ENCODE assay signal across 8 cellular contexts in the genomic region with DNA sequence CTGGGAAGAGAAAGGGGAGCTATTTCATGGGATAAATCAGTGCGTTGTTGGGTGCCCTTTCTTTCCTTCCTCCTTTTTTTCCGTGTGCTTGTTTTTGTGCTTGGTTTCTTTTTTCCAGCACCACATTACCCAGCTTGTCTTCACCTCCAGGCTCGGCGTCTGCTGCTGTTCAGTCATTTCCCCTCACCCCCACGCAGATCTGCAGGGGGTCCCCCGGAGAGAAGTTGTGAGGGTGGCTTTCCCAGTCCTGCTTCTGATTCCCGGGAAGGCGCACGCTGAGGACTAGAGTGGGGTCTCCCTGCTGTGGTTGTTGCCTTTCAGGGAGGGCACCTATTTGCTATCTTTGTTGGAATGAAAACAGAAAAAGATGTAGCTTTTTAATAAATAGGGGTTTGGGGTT. TPM values are rescaled to one million over a fixed set of nuclear protein-coding genes. Genes with fewer than 3 reads are reported as not detected.
A peak's percentile ranks its signal among the peaks of the same experiment; 100 is the strongest.
DNase-seq lines count a peak whose midpoint lies in the region; ATAC-seq, FAIRE-seq and TF ChIP-seq lines count a peak whose summit lies in the region.

No MANE protein-coding gene starts in this region.

- H2AFZ ChIP-seq in H9 (ENCODE audit: low read length) = no peak overlapping the region

- no peak overlapping the region for H2BK5ac ChIP-seq in H9 (ENCODE audit: insufficient read length, low read length)

- H3K4me1 ChIP-seq in H9 (ENCODE audit: insufficient read depth, low read length) (peaks cover 3% of the 10 kb centered on the region; the same call in 1 of the 2 replicates), iPS DF 6.9 (ENCODE audit: control insufficient read depth, insufficient read depth, low read length) (no peaks in the 10 kb centered on the region; the same call in 1 of the 2 replicates), small intestine (ENCODE audit: control insufficient read depth in 2 of 2, insufficient read depth in 1 of 2, low read depth in 1 of 2, low read length in 1 of 2) (peaks cover 0 to 2% of the 10 kb centered on the region in 2 donors)

- no peak for ATAC-seq in HG02571 (IDR thresholded peaks at IDR 0.05; ENCODE audit: unreplicated experiment)
- ATAC-seq in HG02884 (IDR thresholded peaks at IDR 0.05; ENCODE audit: unreplicated experiment) = no peak
- no peak for ATAC-seq in HG03432 (IDR thresholded peaks at IDR 0.05; ENCODE audit: unreplicated experiment)

- H4K8ac ChIP-seq in H9 (replicated peaks; ENCODE audit: insufficient read length, low read depth, low read length) = no peak overlapping the region

- no peak overlapping the region for H2AK5ac ChIP-seq in H9 (ENCODE audit: insufficient read length, low read length)

- no peaks in the 10 kb centered on the region; a peak in 1 of 7 replicates for H3K36me3 Mint-ChIP-seq in H9 (ENCODE audit: insufficient read depth in 1 of 3, low read depth in 3 of 3)

- H2BK15ac ChIP-seq in H9 (ENCODE audit: low read depth, low read length) = no peak overlapping the region

- no peak overlapping the region for H3K23ac ChIP-seq in H9 (ENCODE audit: insufficient read length, low read depth, low read length)

- H3K27me3 Mint-ChIP-seq in H9 (ENCODE audit: low read depth) = peaks cover 55% of the 10 kb centered on the region

- no peak overlapping the region for H3T11ph ChIP-seq in H9 (ENCODE audit: low read length)

- no peak overlapping the region for H3K56ac ChIP-seq in H9 (ENCODE audit: insufficient read length, low read depth, low read length)

- no peak for TF ChIP-seq CTCF in H9 (conservative IDR thresholded peaks at IDR 0.05)
- no peak for TF ChIP-seq CTCF in WERI-Rb-1 (IDR thresholded peaks at IDR 0.05; ENCODE audit: low read depth, low read length)

- DNase-seq in H9 (no peak), WERI-Rb-1 (no peak), iPS DF 6.9 (ENCODE audit: low read depth, low spot score) (no peak), small intestine (no peak), kidney glomerular epithelial cell (lab: John Stamatoyannopoulos, UW) (no peak)

- H3K23me2 ChIP-seq in H9 (ENCODE audit: insufficient read length, low read depth, low read length, poor library complexity, severe bottlenecking) = peaks cover 17% of the 10 kb centered on the region

- no peak overlapping the region for H3K4ac ChIP-seq in H9 (ENCODE audit: low read depth, low read length)

- no peak overlapping the region for H2BK20ac ChIP-seq in H9 (ENCODE audit: low read depth, low read length, poor library complexity, severe bottlenecking)

- H3K79me2 ChIP-seq in H9 (ENCODE audit: insufficient read depth, low read length) = no peaks in the 10 kb centered on the region

- H3K27me3 ChIP-seq in H9 (ENCODE audit: insufficient read depth, low read length) (peaks cover 11% of the 10 kb centered on the region; the same call in 1 of the 2 replicates), WERI-Rb-1 (ENCODE audit: insufficient read depth, low read depth, severe bottlenecking) (peaks cover 11% of the 10 kb centered on the region), iPS DF 6.9 (ENCODE audit: control insufficient read depth, insufficient read depth, low read length) (peaks cover 17% of the 10 kb centered on the region), small intestine (ENCODE audit: control insufficient read depth in 2 of 2, insufficient read depth in 2 of 2, low read length in 2 of 2) (no peaks in the 10 kb centered on the region)

- no peak for FAIRE-seq in small intestine (lab: Jason Lieb, UNC)

- peak overlapping the region; percentile 36 for H3K9ac ChIP-seq in H9 (ENCODE audit: extremely low read depth, insufficient read length, low read length)

- H3K4me3 ChIP-seq in WERI-Rb-1 (ENCODE audit: low read depth, low read length) = peak overlapping the region; percentile 41; the same call in 1 of the 2 replicates
- H3K4me3 ChIP-seq in iPS DF 6.9 (ENCODE audit: low read length) = peak overlapping the region; percentile 53; the same call in 1 of the 2 replicates
- H3K4me3 ChIP-seq in small intestine (ENCODE audit: low read depth in 1 of 2, low read length in 2 of 2) = peak overlapping the region; percentile 83 to 92

- no peak overlapping the region for H3K14ac ChIP-seq in H9 (ENCODE audit: insufficient read depth, low read length)

- H3K9me3 ChIP-seq in H9 (ENCODE audit: control insufficient read depth, low read depth, low read length) (no peaks in the 10 kb centered on the region), WERI-Rb-1 (ENCODE audit: severe bottlenecking) (no peaks in the 10 kb centered on the region), iPS DF 6.9 (ENCODE audit: control insufficient read depth, insufficient read depth, low read length) (no peaks in the 10 kb centered on the region), small intestine (ENCODE audit: control insufficient read depth, low read depth) (no peaks in the 10 kb centered on the region)

- H3K27ac Mint-ChIP-seq in H9 = no peak overlapping the region; a peak in 1 of 7 replicates

- H3K36me3 ChIP-seq in WERI-Rb-1 = no peaks in the 10 kb centered on the region
- no peaks in the 10 kb centered on the region for H3K36me3 ChIP-seq in iPS DF 6.9 (ENCODE audit: control insufficient read depth, insufficient read depth, low read length)
- H3K36me3 ChIP-seq in small intestine (ENCODE audit: control insufficient read depth in 2 of 2, insufficient read depth in 2 of 2, low read length in 2 of 2) = no peaks in the 10 kb centered on the region

- no peak overlapping the region for H3K27ac ChIP-seq in H9 (ENCODE audit: insufficient read length, low read depth, low read length)
- no peak overlapping the region for H3K27ac ChIP-seq in WERI-Rb-1
- no peak overlapping the region for H3K27ac ChIP-seq in iPS DF 6.9 (ENCODE audit: low read length)
- peak overlapping the region in 1 of 2 donors; percentile 84 for H3K27ac ChIP-seq in small intestine (ENCODE audit: low read depth in 1 of 2, low read length in 1 of 2)

- H2BK120ac ChIP-seq in H9 (ENCODE audit: low read depth, low read length, poor library complexity, severe bottlenecking) = no peak overlapping the region

- WGBS in H9 (ENCODE audit: extremely low coverage, insufficient read length, low lambda C conversion rate) = no CpG with 5 or more reads among the region's 9 CpGs
- no CpG with 5 or more reads among the region's 9 CpGs for WGBS in iPS DF 6.9 (ENCODE audit: insufficient coverage, insufficient read length)
- WGBS in small intestine, 3 donors = 13 to 25% (median 18%) methylated on average over 9 of the region's 9 CpGs

- no peaks in the 10 kb centered on the region for H3K9me3 Mint-ChIP-seq in H9

- peak overlapping the region; percentile 88 for H3K4me2 ChIP-seq in H9 (ENCODE audit: insufficient read depth, insufficient read length, low read length)

- peaks cover 28 to 43% of the 10 kb centered on the region in 2 experiments for H3K4me1 Mint-ChIP-seq in H9

- no peak overlapping the region for H3K18ac ChIP-seq in H9 (ENCODE audit: insufficient read length, low read depth, low read length)

- no peak overlapping the region for H4K5ac ChIP-seq in H9 (ENCODE audit: insufficient read length, low read depth, low read length)

- no peaks in the 10 kb centered on the region for H3K79me1 ChIP-seq in H9 (ENCODE audit: insufficient read depth, low read depth, low read length, poor library complexity, severe bottlenecking)

- H4K91ac ChIP-seq in H9 (ENCODE audit: insufficient read length, low read depth, low read length) = no peak overlapping the region

- peak overlapping the region; percentile 88 to 99 for H3K4me3 Mint-ChIP-seq in H9

- H4K20me1 ChIP-seq in H9 (ENCODE audit: control insufficient read depth, insufficient read depth, insufficient read length) = no peaks in the 10 kb centered on the region

- no peak overlapping the region for H2BK12ac ChIP-seq in H9 (ENCODE audit: insufficient read length, low read depth, low read length)

RNA-seq across cellular contexts. Expression of gene CAMK1D, which starts 1.6 kb away (rescaled TPM):
- 5.6 and 6.3 TPM in 2 replicates for total RNA-seq in H9 (2021)
- polyA plus RNA-seq in small intestine = 1 to 10 TPM in 2 of 3 donors, under 1 TPM in 1; 0.45 to 6.1 (median 1.6) TPM
